In the genomic region with DNA sequence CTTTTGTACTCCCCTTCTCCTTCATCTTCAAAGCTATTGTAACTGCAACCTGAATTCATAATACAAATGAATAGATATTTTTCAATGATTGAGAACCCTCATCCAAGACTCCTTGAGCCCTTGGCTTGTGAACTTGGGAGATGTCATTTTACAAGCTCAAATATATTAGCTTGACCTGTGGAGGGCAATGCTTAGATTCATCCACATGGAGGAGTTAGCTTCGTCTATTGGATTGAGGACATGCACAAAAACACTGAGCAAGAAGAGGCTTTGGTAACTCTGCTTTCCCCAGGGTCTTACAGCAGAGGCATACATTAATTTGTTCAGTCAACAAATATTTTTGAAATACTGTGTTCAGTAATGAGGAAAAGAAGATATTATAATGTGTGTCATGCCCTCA, we compare ENCODE assay signal across 1 cellular context.
TF ChIP-seq lines count a peak whose summit lies in the region.

No MANE protein-coding gene starts in this region.

TF ChIP-seq in H1, 55 proteins besides CTCF, POLR2A, EP300 and RAD21 (continued from another document):
- no peak for TF ChIP-seq SUZ12 (IDR thresholded peaks at IDR 0.05; ENCODE audit: low read length)
- TF ChIP-seq EZH2 (IDR thresholded peaks at IDR 0.05; ENCODE audit: low read depth, low read length, severe bottlenecking): no peak
- TF ChIP-seq, protein P1, sequence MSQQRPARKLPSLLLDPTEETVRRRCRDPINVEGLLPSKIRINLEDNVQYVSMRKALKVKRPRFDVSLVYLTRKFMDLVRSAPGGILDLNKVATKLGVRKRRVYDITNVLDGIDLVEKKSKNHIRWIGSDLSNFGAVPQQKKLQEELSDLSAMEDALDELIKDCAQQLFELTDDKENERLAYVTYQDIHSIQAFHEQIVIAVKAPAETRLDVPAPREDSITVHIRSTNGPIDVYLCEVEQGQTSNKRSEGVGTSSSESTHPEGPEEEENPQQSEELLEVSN (IDR thresholded peaks at IDR 0.05): no peak
